23 cellular contexts compared by ENCODE assay signal in the genomic region with DNA sequence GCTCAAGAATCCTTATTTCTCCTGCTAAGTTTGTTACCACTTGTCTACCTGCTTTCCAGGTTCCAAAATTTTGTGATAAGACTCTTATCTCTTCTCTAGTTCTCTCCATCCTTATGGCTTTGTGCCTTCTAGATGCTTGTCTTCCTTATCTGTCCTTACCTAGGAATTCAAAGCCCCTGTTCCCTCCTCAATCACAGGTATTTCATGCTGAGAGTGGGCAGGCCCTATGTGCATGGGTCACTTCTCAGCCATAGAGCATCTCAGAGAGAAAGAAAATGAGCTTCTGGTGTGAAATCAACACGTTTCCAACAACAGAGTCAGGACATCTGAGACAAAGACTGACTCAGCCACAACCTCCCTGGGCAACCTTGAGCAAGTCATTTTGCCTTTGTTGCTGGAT.
DNase-seq lines count a peak whose midpoint lies in the region; ATAC-seq, FAIRE-seq and TF ChIP-seq lines count a peak whose summit lies in the region.
"Had no signal": no experiment of that assay in that cellular context is flagged by ENCODE, and none has a peak within 500 bp of the region (broad histone marks: within the 10 kb centered on the region; RNA-seq: fewer than 3 reads in every experiment).

No MANE protein-coding gene starts in this region.

- H3K36me3 ChIP-seq in KOPT-K1 (ENCODE audit: insufficient read depth, low read length) (no peaks in the 10 kb centered on the region), GM12878 (ENCODE audit: control insufficient read depth in 2 of 2, insufficient read depth in 2 of 2, low read length in 1 of 2) (no peaks in the 10 kb centered on the region)
- H3K36me3 ChIP-seq: BE2C; BLaER1 treated with 17β-estradiol and CSF1 and Interleukin-3, amounts not matched to agents 10 nM and 100 nM had no signal

- H3K9me3 ChIP-seq in KOPT-K1 (ENCODE audit: insufficient read depth, low read length, poor library complexity, severe bottlenecking), result no peaks in the 10 kb centered on the region
- H3K9me3 ChIP-seq in GM12878 (replicated peaks; ENCODE audit: control insufficient read depth, insufficient read depth, low read length), result no peaks in the 10 kb centered on the region
- H3K9me3 ChIP-seq: A549; BE2C; BLaER1 treated with 17β-estradiol and CSF1 and Interleukin-3, amounts not matched to agents 10 nM and 100 nM had no signal

- H3K27ac ChIP-seq in KOPT-K1 (ENCODE audit: low read depth, low read length, poor library complexity, severe bottlenecking) (peak overlapping the region; percentile 15), GM12878 (ENCODE audit: control insufficient read depth, insufficient read depth) (no peak overlapping the region), substantia nigra (ENCODE audit: low read depth, low read length, poor library complexity, severe bottlenecking) (no peak overlapping the region)
- H3K27ac ChIP-seq: A549; BLaER1 treated with 17β-estradiol and CSF1 and Interleukin-3, amounts not matched to agents 10 nM and 100 nM had no signal

- DNase-seq in GM12878 (ENCODE audit: low read depth, low spot score), result no peak
- DNase-seq in mesenteric fat pad (ENCODE audit: low spot score), result peak; percentile 43
- DNase-seq in substantia nigra (lab: John Stamatoyannopoulos, UW), result no peak
- DNase-seq in stimulated activated naive CD4-positive, alpha-beta T cell (lab: John Stamatoyannopoulos, UW), result no peak
- no peak for DNase-seq in foreskin melanocyte
- DNase-seq: 8988T; ACHN; AML-193; BE2C; CD4-positive, alpha-beta T cell; CD8-positive, alpha-beta memory T cell; DMS 273 treated with DMSO at 0.1 percent for 48 hours; DMS79; GF-D8; H9 had no signal

- no peak for ATAC-seq in GM12878
- ATAC-seq: A549, GM23338, HCT116 had no signal

- intact Hi-C loops in GM12878 (cut with micrococcal nuclease; ENCODE audit: unreplicated experiment), result no loop called here

- no peak overlapping the region for H3K4me3 ChIP-seq in GM12878
- H3K4me3 ChIP-seq: A549; BLaER1 treated with 17β-estradiol and CSF1 and Interleukin-3, amounts not matched to agents 10 nM and 100 nM; GM23338 had no signal

- TF ChIP-seq EP300 in GM12878 (IDR thresholded peaks at IDR 0.05; ENCODE audit: borderline replicate concordance in 1 of 2, control insufficient read depth in 1 of 2, low read depth in 2 of 2, low read length in 2 of 2), result no peak

- SMC1A ChIA-PET in GM12878 (lab: Charles Lee; ENCODE audit: uncharacterized antibody, unreplicated experiment), result no interaction called here

- RAD21 ChIA-PET in GM12878 (lab: Charles Lee; ENCODE audit: unreplicated experiment), result no interaction called here

- FAIRE-seq in GM12878 (lab: Jason Lieb, UNC), result peak; percentile 13
- FAIRE-seq: A549, D721Med, GM12892, GM19239 had no signal

- no peaks in the 10 kb centered on the region; a peak in 3 of 4 replicates for H3K27me3 ChIP-seq in GM12878 (replicated peaks in 1 of 2; ENCODE audit: control insufficient read depth in 2 of 2, insufficient read depth in 2 of 2, low read length in 1 of 2)
- H3K27me3 ChIP-seq: BE2C; BLaER1 treated with 17β-estradiol and CSF1 and Interleukin-3, amounts not matched to agents 10 nM and 100 nM had no signal

- H3K79me2 ChIP-seq in GM12878 (ENCODE audit: control insufficient read depth, insufficient read depth, low read length), result no peaks in the 10 kb centered on the region

- no peak for TF ChIP-seq POLR2A in GM12878 (IDR thresholded peaks at IDR 0.05; ENCODE audit: low read depth, low read length)

- TF ChIP-seq RAD21 in GM12878 (IDR thresholded peaks at IDR 0.05; ENCODE audit: insufficient read depth, low read depth, low read length), result no peak

- no peak overlapping the region for H3K9ac ChIP-seq in GM12878 (ENCODE audit: control insufficient read depth, insufficient read depth, low read length)
- H3K9ac ChIP-seq: BLaER1 treated with 17β-estradiol and CSF1 and Interleukin-3, amounts not matched to agents 10 nM and 100 nM had no signal

- no TSS peak for BruUV-seq in GM12878 (replicated peaks; lab: Mats Ljungman, UMichigan)

- no peak overlapping the region for H2AFZ ChIP-seq in GM12878 (ENCODE audit: control insufficient read depth, low read depth, low read length)

- H4K20me1 ChIP-seq in GM12878 (ENCODE audit: control insufficient read depth, insufficient read depth), result no peaks in the 10 kb centered on the region

- 7% methylated on average over 1 of the region's 1 CpG for WGBS in GM12878 (ENCODE audit: insufficient coverage, insufficient replicate concordance, low lambda C conversion rate, missing lambda C conversion rate)

- no peak overlapping the region for H3K4me2 ChIP-seq in GM12878 (ENCODE audit: control insufficient read depth, insufficient read depth)
- H3K4me2 ChIP-seq: A549; BLaER1 treated with 17β-estradiol and CSF1 and Interleukin-3, amounts not matched to agents 10 nM and 100 nM; GM23338 had no signal

- CTCF ChIA-PET in GM12878 (lab: Yijun Ruan, JAX), result no interaction called here

- peaks cover 6% of the 10 kb centered on the region for H3K4me1 ChIP-seq in GM12878 (ENCODE audit: control insufficient read depth, insufficient read depth, low read length)

- POLR2A ChIA-PET in GM12878 (lab: Charles Lee), result no interaction called here

- TF ChIP-seq CTCF in GM12878 (IDR thresholded peaks at IDR 0.05 in 2 of 3, conservative IDR thresholded peaks at IDR 0.05 in 1 of 3; ENCODE audit: control insufficient read depth in 2 of 3, extremely low read depth in 1 of 3, insufficient read depth in 1 of 3, low read depth in 3 of 3, low read length in 3 of 3), result no peak

- in situ Hi-C loops in GM12878 (cut with MboI), result no loop called here

TF ChIP-seq in GM12878, 131 proteins besides CTCF, POLR2A, EP300 and RAD21 (continues in another document):
- no peak for TF ChIP-seq ZNF24 (IDR thresholded peaks at IDR 0.05)
- TF ChIP-seq, protein P1, sequence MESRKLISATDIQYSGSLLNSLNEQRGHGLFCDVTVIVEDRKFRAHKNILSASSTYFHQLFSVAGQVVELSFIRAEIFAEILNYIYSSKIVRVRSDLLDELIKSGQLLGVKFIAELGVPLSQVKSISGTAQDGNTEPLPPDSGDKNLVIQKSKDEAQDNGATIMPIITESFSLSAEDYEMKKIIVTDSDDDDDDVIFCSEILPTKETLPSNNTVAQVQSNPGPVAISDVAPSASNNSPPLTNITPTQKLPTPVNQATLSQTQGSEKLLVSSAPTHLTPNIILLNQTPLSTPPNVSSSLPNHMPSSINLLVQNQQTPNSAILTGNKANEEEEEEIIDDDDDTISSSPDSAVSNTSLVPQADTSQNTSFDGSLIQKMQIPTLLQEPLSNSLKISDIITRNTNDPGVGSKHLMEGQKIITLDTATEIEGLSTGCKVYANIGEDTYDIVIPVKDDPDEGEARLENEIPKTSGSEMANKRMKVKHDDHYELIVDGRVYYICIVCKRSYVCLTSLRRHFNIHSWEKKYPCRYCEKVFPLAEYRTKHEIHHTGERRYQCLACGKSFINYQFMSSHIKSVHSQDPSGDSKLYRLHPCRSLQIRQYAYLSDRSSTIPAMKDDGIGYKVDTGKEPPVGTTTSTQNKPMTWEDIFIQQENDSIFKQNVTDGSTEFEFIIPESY (IDR thresholded peaks at IDR 0.05), result no peak
- TF ChIP-seq, protein P2, sequence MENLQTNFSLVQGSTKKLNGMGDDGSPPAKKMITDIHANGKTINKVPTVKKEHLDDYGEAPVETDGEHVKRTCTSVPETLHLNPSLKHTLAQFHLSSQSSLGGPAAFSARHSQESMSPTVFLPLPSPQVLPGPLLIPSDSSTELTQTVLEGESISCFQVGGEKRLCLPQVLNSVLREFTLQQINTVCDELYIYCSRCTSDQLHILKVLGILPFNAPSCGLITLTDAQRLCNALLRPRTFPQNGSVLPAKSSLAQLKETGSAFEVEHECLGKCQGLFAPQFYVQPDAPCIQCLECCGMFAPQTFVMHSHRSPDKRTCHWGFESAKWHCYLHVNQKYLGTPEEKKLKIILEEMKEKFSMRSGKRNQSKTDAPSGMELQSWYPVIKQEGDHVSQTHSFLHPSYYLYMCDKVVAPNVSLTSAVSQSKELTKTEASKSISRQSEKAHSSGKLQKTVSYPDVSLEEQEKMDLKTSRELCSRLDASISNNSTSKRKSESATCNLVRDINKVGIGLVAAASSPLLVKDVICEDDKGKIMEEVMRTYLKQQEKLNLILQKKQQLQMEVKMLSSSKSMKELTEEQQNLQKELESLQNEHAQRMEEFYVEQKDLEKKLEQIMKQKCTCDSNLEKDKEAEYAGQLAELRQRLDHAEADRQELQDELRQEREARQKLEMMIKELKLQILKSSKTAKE (IDR thresholded peaks at IDR 0.05; ENCODE audit: low read depth, poor library complexity, severe bottlenecking), result no peak
- no peak for TF ChIP-seq RBBP5 (conservative IDR thresholded peaks at IDR 0.05)
- no peak for TF ChIP-seq NR2C1 (IDR thresholded peaks at IDR 0.05)
- TF ChIP-seq HDAC2 (IDR thresholded peaks at IDR 0.05), result no peak
- TF ChIP-seq, protein P3, sequence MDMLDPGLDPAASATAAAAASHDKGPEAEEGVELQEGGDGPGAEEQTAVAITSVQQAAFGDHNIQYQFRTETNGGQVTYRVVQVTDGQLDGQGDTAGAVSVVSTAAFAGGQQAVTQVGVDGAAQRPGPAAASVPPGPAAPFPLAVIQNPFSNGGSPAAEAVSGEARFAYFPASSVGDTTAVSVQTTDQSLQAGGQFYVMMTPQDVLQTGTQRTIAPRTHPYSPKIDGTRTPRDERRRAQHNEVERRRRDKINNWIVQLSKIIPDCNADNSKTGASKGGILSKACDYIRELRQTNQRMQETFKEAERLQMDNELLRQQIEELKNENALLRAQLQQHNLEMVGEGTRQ (IDR thresholded peaks at IDR 0.05; ENCODE audit: borderline replicate concordance, low read depth, low read length), result no peak
- no peak for TF ChIP-seq NRF1 (conservative IDR thresholded peaks at IDR 0.05; ENCODE audit: low read depth, low read length)
- TF ChIP-seq, protein P4, sequence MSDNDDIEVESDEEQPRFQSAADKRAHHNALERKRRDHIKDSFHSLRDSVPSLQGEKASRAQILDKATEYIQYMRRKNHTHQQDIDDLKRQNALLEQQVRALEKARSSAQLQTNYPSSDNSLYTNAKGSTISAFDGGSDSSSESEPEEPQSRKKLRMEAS (IDR thresholded peaks at IDR 0.05; ENCODE audit: low read depth, low read length), result no peak
- TF ChIP-seq, protein P5, sequence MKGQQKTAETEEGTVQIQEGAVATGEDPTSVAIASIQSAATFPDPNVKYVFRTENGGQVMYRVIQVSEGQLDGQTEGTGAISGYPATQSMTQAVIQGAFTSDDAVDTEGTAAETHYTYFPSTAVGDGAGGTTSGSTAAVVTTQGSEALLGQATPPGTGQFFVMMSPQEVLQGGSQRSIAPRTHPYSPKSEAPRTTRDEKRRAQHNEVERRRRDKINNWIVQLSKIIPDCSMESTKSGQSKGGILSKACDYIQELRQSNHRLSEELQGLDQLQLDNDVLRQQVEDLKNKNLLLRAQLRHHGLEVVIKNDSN (IDR thresholded peaks at IDR 0.05; ENCODE audit: borderline replicate concordance, extremely low read length, insufficient read depth, low read depth, low read length), result no peak
- TF ChIP-seq TBL1XR1 (IDR thresholded peaks at IDR 0.05; ENCODE audit: low read depth, low read length), result no peak
- no peak for TF ChIP-seq STAT3 (IDR thresholded peaks at IDR 0.05; ENCODE audit: low read depth, low read length)
- no peak for TF ChIP-seq BRCA1 (IDR thresholded peaks at IDR 0.05; ENCODE audit: low read depth, low read length)
- no peak for TF ChIP-seq IRF4 (IDR thresholded peaks at IDR 0.05; ENCODE audit: low read depth, low read length)
